In genomic region chr1:179142889-179143299, GRCh38 we compare ENCODE assay signal across 8 cellular contexts.
DNase-seq lines count a peak whose midpoint lies in the region; ATAC-seq and TF ChIP-seq lines count a peak whose summit lies in the region.

No MANE protein-coding gene starts in this region.

- 85 to 100% methylated on average over 1 to 2 of the region's 2 CpGs for WGBS in endodermal cell (ENCODE audit: insufficient coverage in 1 of 2, insufficient read length in 1 of 2), 2 experiments

- H3K4me3 Mint-ChIP-seq in neural progenitor cell (no peak overlapping the region), endodermal cell (no peak overlapping the region)

- H3K4me1 Mint-ChIP-seq in neural progenitor cell (peaks cover 15% of the 10 kb centered on the region), endodermal cell (peaks cover 9% of the 10 kb centered on the region)

- DNase-seq in GM04503 (ENCODE audit: low read depth) (peak; percentile 95), RPMI7951 (ENCODE audit: low read depth) (peak; percentile 97), epidermal melanocyte (ENCODE audit: insufficient read length, low spot score) (peak; percentile 76), neural progenitor cell (ENCODE audit: low spot score) (no peak), endodermal cell (no peak)

- peaks cover 15% of the 10 kb centered on the region for H3K9me3 Mint-ChIP-seq in neural progenitor cell
- H3K9me3 Mint-ChIP-seq in endodermal cell: peaks cover 25% of the 10 kb centered on the region

- peak overlapping the region; percentile 32 for H3K27ac ChIP-seq in parathyroid adenoma
- H3K27ac ChIP-seq in neural progenitor cell: no peak overlapping the region
- H3K27ac ChIP-seq in endodermal cell (ENCODE audit: low read depth, low read length): no peak overlapping the region

- H3K27me3 ChIP-seq in parathyroid adenoma (ENCODE audit: control insufficient read depth, insufficient read depth, low read length) (no peaks in the 10 kb centered on the region), neural progenitor cell (no peaks in the 10 kb centered on the region), endodermal cell (ENCODE audit: control insufficient read depth, insufficient read depth, low read length, poor library complexity, severe bottlenecking) (no peaks in the 10 kb centered on the region)

- H3K9me3 ChIP-seq in parathyroid adenoma (ENCODE audit: control insufficient read depth, low read length): no peaks in the 10 kb centered on the region
- H3K9me3 ChIP-seq in neural progenitor cell (ENCODE audit: low read depth): no peaks in the 10 kb centered on the region
- peaks cover 16% of the 10 kb centered on the region for H3K9me3 ChIP-seq in endodermal cell (ENCODE audit: control insufficient read depth, low read length)

- H4K20me1 ChIP-seq in neural progenitor cell (ENCODE audit: low read depth): peaks cover 25% of the 10 kb centered on the region

- no peak overlapping the region for H3K4me3 ChIP-seq in parathyroid adenoma (ENCODE audit: low read depth, low read length)
- H3K4me3 ChIP-seq in neural progenitor cell: no peak overlapping the region
- H3K4me3 ChIP-seq in endodermal cell (ENCODE audit: low read length): no peak overlapping the region

- H2AFZ ChIP-seq in parathyroid adenoma (no peak overlapping the region), neural progenitor cell (replicated peaks) (no peak overlapping the region)

- H3K4me2 ChIP-seq in parathyroid adenoma (ENCODE audit: low read length) (no peak overlapping the region), neural progenitor cell (no peak overlapping the region)

- no peaks in the 10 kb centered on the region for H3K4me1 ChIP-seq in parathyroid adenoma
- H3K4me1 ChIP-seq in neural progenitor cell: peaks cover 13% of the 10 kb centered on the region
- H3K4me1 ChIP-seq in endodermal cell (ENCODE audit: control insufficient read depth, insufficient read depth, low read length): peaks cover 3% of the 10 kb centered on the region

- H3K27ac Mint-ChIP-seq in neural progenitor cell (no peak overlapping the region), endodermal cell (no peak overlapping the region)

- TF ChIP-seq CTCF in parathyroid adenoma (IDR thresholded peaks at IDR 0.05) (no peak), neural progenitor cell (IDR thresholded peaks at IDR 0.05) (no peak), endodermal cell (conservative IDR thresholded peaks at IDR 0.05) (no peak)

- peaks cover 6% of the 10 kb centered on the region for H3F3A ChIP-seq in neural progenitor cell (ENCODE audit: low read depth)

- H3K9ac ChIP-seq in parathyroid adenoma (no peak overlapping the region), neural progenitor cell (no peak overlapping the region), endodermal cell (ENCODE audit: extremely low read depth, low read length, poor library complexity, severe bottlenecking) (no peak overlapping the region)

- peaks cover 27% of the 10 kb centered on the region for H3K36me3 Mint-ChIP-seq in neural progenitor cell
- peaks cover 28% of the 10 kb centered on the region for H3K36me3 Mint-ChIP-seq in endodermal cell (ENCODE audit: low read depth)

- ATAC-seq in GM21717 (IDR thresholded peaks at IDR 0.05; ENCODE audit: unreplicated experiment): no peak
- no peak for ATAC-seq in HG02885 (IDR thresholded peaks at IDR 0.05; ENCODE audit: poor library complexity, unreplicated experiment)

- H3K79me2 ChIP-seq in parathyroid adenoma (peaks cover 2% of the 10 kb centered on the region), neural progenitor cell (ENCODE audit: low read depth) (peaks cover 34% of the 10 kb centered on the region)

- H3K27me3 Mint-ChIP-seq in neural progenitor cell (ENCODE audit: insufficient read depth, low read depth) (no peaks in the 10 kb centered on the region), endodermal cell (ENCODE audit: insufficient read depth) (no peaks in the 10 kb centered on the region)

- H3K36me3 ChIP-seq in parathyroid adenoma (ENCODE audit: control insufficient read depth, insufficient read depth, low read length) (no peaks in the 10 kb centered on the region), neural progenitor cell (no peaks in the 10 kb centered on the region), endodermal cell (ENCODE audit: control insufficient read depth, insufficient read depth, low read length) (peaks cover 8% of the 10 kb centered on the region)

Comparison
In these comparisons a context has a peak if more than half of its experiments do, and no peak if none do; other contexts are left out.
1. DNase-seq: peak in GM04503 (single experiment), RPMI7951 (single experiment) and epidermal melanocyte (single experiment); none in neural progenitor cell (single experiment) and endodermal cell (single experiment).